8 cellular contexts compared by ENCODE assay signal in genomic region chr11:124762077-124762623, GRCh38. TPM values are rescaled to one million over a fixed set of nuclear protein-coding genes. Genes with fewer than 3 reads are reported as not detected.
DNase-seq lines count a peak whose midpoint lies in the region; ATAC-seq and TF ChIP-seq lines count a peak whose summit lies in the region.

Gene ESAM, minus strand, starts transcription at chr11:124762290. Its CDS starts 136 bp downstream, at chr11:124762154.

- peak within 1 kb of the TSS; percentile 32 to 71 for H3K4me3 ChIP-seq in mesenchymal stem cell (ENCODE audit: insufficient read depth in 1 of 2, low read depth in 1 of 2, low read length in 2 of 2)

- H2AK5ac ChIP-seq in mesenchymal stem cell (ENCODE audit: low read length, severe bottlenecking) = no peak within 1 kb of the TSS

- H4K91ac ChIP-seq in mesenchymal stem cell (ENCODE audit: low read length) = no peak within 1 kb of the TSS

- peaks cover 0 to 20% of the 10 kb centered on the region in 2 experiments for H3K36me3 ChIP-seq in mesenchymal stem cell (ENCODE audit: control insufficient read depth in 1 of 2, insufficient read depth in 2 of 2, low read depth in 1 of 2, low read length in 2 of 2)

- ATAC-seq in GM19397 (IDR thresholded peaks at IDR 0.05; ENCODE audit: unreplicated experiment) (peak; percentile 56), HG03558 (IDR thresholded peaks at IDR 0.05; ENCODE audit: extremely low read depth, unreplicated experiment) (peak; percentile 38), WTC11 (peak; percentile 10)

- H3K4me1 ChIP-seq in mesenchymal stem cell (ENCODE audit: control insufficient read depth, insufficient read depth, low read depth, low read length) = peaks cover 42% of the 10 kb centered on the region

- no peaks in the 10 kb centered on the region for H3K9me3 ChIP-seq in mesenchymal stem cell (ENCODE audit: control insufficient read depth, low read length)

- peak within 1 kb of the TSS; percentile 38 for H3K9ac ChIP-seq in mesenchymal stem cell (ENCODE audit: low read length)

- 2% methylated on average over 54 of the region's 56 CpGs for WGBS in mesenchymal stem cell

- H3K4ac ChIP-seq in mesenchymal stem cell (ENCODE audit: low read depth in 1 of 2, low read length in 2 of 2) = no peak within 1 kb of the TSS

- no peak within 1 kb of the TSS for H2BK120ac ChIP-seq in mesenchymal stem cell (ENCODE audit: low read depth, low read length)

- CTCF ChIA-PET in WTC11 (lab: Charles Lee) = interaction anchor here (0.6 to 5.6 kb wide), 29 partner anchors 11 to 183 kb away, joined by 3 to 61 read pairs (median 7); partner anchors contain the start of genes MSANTD2, NRGN, ROBO3 and SIAE

- intact Hi-C loops in dendritic cell treated with granulocyte-macrophage colony-stimulating factor and Interleukin-4, amounts not matched to agents 40 ng/mL and 50 ng/mL, for 4 days (cut with micrococcal nuclease) = loop anchor here (5.0 kb wide), 1 partner anchor 35 kb away; no protein-coding TSS in a partner anchor

- peak within 1 kb of the TSS; percentile 88 for H3K4me2 ChIP-seq in mesenchymal stem cell (ENCODE audit: low read length, poor library complexity, severe bottlenecking)

- no peak within 1 kb of the TSS for H2BK15ac ChIP-seq in mesenchymal stem cell (ENCODE audit: low read depth, poor library complexity, severe bottlenecking)

- DNase-seq in WTC11 (ENCODE audit: low spot score) (peak; percentile 51), mesenchymal stem cell (no peak), NCI-H1048 (lab: John Stamatoyannopoulos, UW) (no peak)
- DNase-seq in stimulated activated CD8-positive, alpha-beta memory T cell treated with anti-CD3 and anti-CD28 coated beads, Interleukin-7, amount 100 ng/mL, for 24 hours (ENCODE audit: low read depth) = peak; percentile 43

- no peak within 1 kb of the TSS for H2BK12ac ChIP-seq in mesenchymal stem cell (ENCODE audit: low read length in 2 of 2)

- no peak within 1 kb of the TSS for H3K18ac ChIP-seq in mesenchymal stem cell (ENCODE audit: low read depth in 1 of 2, low read length in 2 of 2)

- peak within 1 kb of the TSS; percentile 87 for H3K4me3 Mint-ChIP-seq in WTC11
- H3K4me3 Mint-ChIP-seq in dendritic cell treated with granulocyte-macrophage colony-stimulating factor and Interleukin-4, amounts not matched to agents 40 ng/mL and 50 ng/mL, for 4 days = peak within 1 kb of the TSS; percentile 96

- POLR2A ChIA-PET in WTC11 (lab: Charles Lee) = interaction anchor here (0.8 to 1.0 kb wide), 2 partner anchors 89 to 106 kb away, joined by 3 read pairs; no protein-coding TSS in a partner anchor

- H3K9me3 Mint-ChIP-seq in WTC11 = no peaks in the 10 kb centered on the region
- no peaks in the 10 kb centered on the region for H3K9me3 Mint-ChIP-seq in dendritic cell treated with granulocyte-macrophage colony-stimulating factor and Interleukin-4, amounts not matched to agents 40 ng/mL and 50 ng/mL, for 4 days

- no peak within 1 kb of the TSS for H4K8ac ChIP-seq in mesenchymal stem cell (ENCODE audit: low read length)

- H3K27ac Mint-ChIP-seq in WTC11 = no peak within 1 kb of the TSS
- H3K27ac Mint-ChIP-seq in dendritic cell treated with granulocyte-macrophage colony-stimulating factor and Interleukin-4, amounts not matched to agents 40 ng/mL and 50 ng/mL, for 4 days = peak within 1 kb of the TSS; percentile 42

- H3K27ac ChIP-seq in C4-2B = peak within 1 kb of the TSS; percentile 14; the same call in 1 of the 2 replicates
- no peak within 1 kb of the TSS for H3K27ac ChIP-seq in mesenchymal stem cell (ENCODE audit: low read length, poor library complexity, severe bottlenecking)

- H2BK5ac ChIP-seq in mesenchymal stem cell (ENCODE audit: low read depth, low read length, poor library complexity, severe bottlenecking) = no peak within 1 kb of the TSS

- no peak within 1 kb of the TSS for H2AFZ ChIP-seq in mesenchymal stem cell (ENCODE audit: low read depth, low read length)

- H3K36me3 Mint-ChIP-seq in WTC11 = peaks cover 3% of the 10 kb centered on the region; the same call in 1 of the 2 replicates
- peaks cover 24% of the 10 kb centered on the region for H3K36me3 Mint-ChIP-seq in dendritic cell treated with granulocyte-macrophage colony-stimulating factor and Interleukin-4, amounts not matched to agents 40 ng/mL and 50 ng/mL, for 4 days (ENCODE audit: low read depth)

- TF ChIP-seq CTCF in C4-2B (conservative IDR thresholded peaks at IDR 0.05) = no peak
- no peak for TF ChIP-seq CTCF in WTC11 (IDR thresholded peaks at IDR 0.05)

- H3K79me1 ChIP-seq in mesenchymal stem cell (replicated peaks; ENCODE audit: low read length, poor library complexity, severe bottlenecking) = peaks cover 7% of the 10 kb centered on the region

- peaks cover 46% of the 10 kb centered on the region for H3K4me1 Mint-ChIP-seq in WTC11
- peaks cover 57% of the 10 kb centered on the region for H3K4me1 Mint-ChIP-seq in dendritic cell treated with granulocyte-macrophage colony-stimulating factor and Interleukin-4, amounts not matched to agents 40 ng/mL and 50 ng/mL, for 4 days (ENCODE audit: low read depth)

- H3K14ac ChIP-seq in mesenchymal stem cell (ENCODE audit: low read length in 2 of 2) = peak within 1 kb of the TSS in 1 of 2 experiments; percentile 84

- H3K27me3 ChIP-seq in mesenchymal stem cell (ENCODE audit: control insufficient read depth in 1 of 2, insufficient read depth in 1 of 2, low read length in 2 of 2) = peaks cover 47 to 58% of the 10 kb centered on the region in 2 experiments

- H3K27me3 Mint-ChIP-seq in WTC11 (ENCODE audit: low read depth) = peaks cover 59% of the 10 kb centered on the region
- peaks cover 46% of the 10 kb centered on the region for H3K27me3 Mint-ChIP-seq in dendritic cell treated with granulocyte-macrophage colony-stimulating factor and Interleukin-4, amounts not matched to agents 40 ng/mL and 50 ng/mL, for 4 days

- peak within 1 kb of the TSS in 1 of 2 experiments; percentile 43 for H3K23ac ChIP-seq in mesenchymal stem cell (ENCODE audit: low read length in 2 of 2)

TF ChIP-seq in WTC11, 78 proteins besides CTCF, POLR2A, EP300 and RAD21:
- no peak for TF ChIP-seq SOX15 (CRISPR knock-in tag; IDR thresholded peaks at IDR 0.05)
- TF ChIP-seq EMX1 (CRISPR knock-in tag; IDR thresholded peaks at IDR 0.05) = peak; percentile 5; the same call in 1 of the 2 replicates

RNA-seq across cellular contexts. Expression of gene ESAM, which starts in this region (rescaled TPM):
- 0.44 to 0.64 TPM (median 0.48 TPM) in 3 replicates for total RNA-seq in WTC11 (2021)
- 0.10 TPM for polyA plus RNA-seq in mesenchymal stem cell (2013, experiment 1 of 2)
- polyA plus RNA-seq in mesenchymal stem cell (2013, experiment 2 of 2) = 0.05 TPM

Comparison
In these comparisons a context has a peak if more than half of its experiments do, and no peak if none do; other contexts are left out.
1. Peak in DNase-seq and ATAC-seq in WTC11; RNA of the gene not detected or under 1 TPM.